ENCODE assay signal across 27 cellular contexts in the genomic region with DNA sequence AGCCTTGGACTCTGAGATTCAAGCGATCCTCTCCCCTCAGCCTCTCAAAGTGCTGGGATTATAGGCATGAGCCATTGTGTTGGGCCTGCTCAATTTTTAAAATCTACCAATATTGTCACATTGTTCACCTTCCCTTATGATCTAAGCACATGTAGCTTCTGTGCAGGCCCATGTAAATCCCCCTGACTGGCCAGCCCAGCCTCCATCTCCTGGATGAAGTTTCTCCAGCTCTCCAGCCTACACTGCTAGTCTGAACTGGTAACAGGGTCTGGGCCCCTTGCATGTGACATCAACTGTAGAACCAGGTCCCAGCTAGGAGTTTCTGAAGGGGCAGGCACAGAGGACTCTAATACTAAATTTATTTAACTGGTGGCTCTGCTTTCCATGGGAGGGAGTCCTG. TPM values are rescaled to one million over a fixed set of nuclear protein-coding genes. Genes with fewer than 3 reads are reported as not detected.
DNase-seq lines count a peak whose midpoint lies in the region; FAIRE-seq and TF ChIP-seq lines count a peak whose summit lies in the region.
"Had no signal": no experiment of that assay in that cellular context is flagged by ENCODE, and none has a peak within 500 bp of the region (broad histone marks: within the 10 kb centered on the region; RNA-seq: fewer than 3 reads in every experiment).

No MANE protein-coding gene starts in this region.

- no peaks in the 10 kb centered on the region for H3K9me3 Mint-ChIP-seq in T-helper 1 cell treated with Interleukin-12 subunit alpha and Interleukin-12 subunit beta and Interleukin-4 antibody, amounts not matched to agents 30 μg/mL and 1 μg/mL, for 36 hours
- H3K9me3 Mint-ChIP-seq in activated naive CD4-positive, alpha-beta T cell treated with anti-CD3 and anti-CD28 coated beads, Interleukin-2, amount 50 U/mL, for 24 hours = no peaks in the 10 kb centered on the region
- H3K9me3 Mint-ChIP-seq in dendritic cell treated with granulocyte-macrophage colony-stimulating factor and Interleukin-4, amounts not matched to agents 40 ng/mL and 50 ng/mL, for 4 days = no peaks in the 10 kb centered on the region
- no peaks in the 10 kb centered on the region for H3K9me3 Mint-ChIP-seq in progenitor cell of endocrine pancreas (ENCODE audit: low read depth)
- H3K9me3 Mint-ChIP-seq: stimulated activated naive CD8-positive, alpha-beta T cell treated with anti-CD3 and anti-CD28 coated beads, Interleukin-15, Interleukin-2, amounts not matched to agents 100 ng/mL and 50 ng/mL, for 24 hours had no signal

- H3K27ac Mint-ChIP-seq in T-helper 1 cell treated with Interleukin-12 subunit alpha and Interleukin-12 subunit beta and Interleukin-4 antibody, amounts not matched to agents 30 μg/mL and 1 μg/mL, for 36 hours = peak overlapping the region; percentile 71
- no peak overlapping the region for H3K27ac Mint-ChIP-seq in activated naive CD4-positive, alpha-beta T cell treated with anti-CD3 and anti-CD28 coated beads, Interleukin-2, amount 50 U/mL, for 24 hours
- peak overlapping the region; percentile 40 for H3K27ac Mint-ChIP-seq in dendritic cell treated with granulocyte-macrophage colony-stimulating factor and Interleukin-4, amounts not matched to agents 40 ng/mL and 50 ng/mL, for 4 days
- H3K27ac Mint-ChIP-seq in progenitor cell of endocrine pancreas = peak overlapping the region; percentile 49

- no peak for TF ChIP-seq CTCF in progenitor cell of endocrine pancreas (IDR thresholded peaks at IDR 0.05; ENCODE audit: unreplicated experiment)

- H3K36me3 Mint-ChIP-seq in T-helper 1 cell treated with Interleukin-12 subunit alpha and Interleukin-12 subunit beta and Interleukin-4 antibody, amounts not matched to agents 30 μg/mL and 1 μg/mL, for 36 hours (ENCODE audit: low read depth) = peaks cover 64% of the 10 kb centered on the region
- H3K36me3 Mint-ChIP-seq in activated naive CD4-positive, alpha-beta T cell treated with anti-CD3 and anti-CD28 coated beads, Interleukin-2, amount 50 U/mL, for 24 hours = peaks cover 12% of the 10 kb centered on the region
- peaks cover 96% of the 10 kb centered on the region for H3K36me3 Mint-ChIP-seq in dendritic cell treated with granulocyte-macrophage colony-stimulating factor and Interleukin-4, amounts not matched to agents 40 ng/mL and 50 ng/mL, for 4 days (ENCODE audit: low read depth)
- peaks cover 37% of the 10 kb centered on the region for H3K36me3 Mint-ChIP-seq in progenitor cell of endocrine pancreas (ENCODE audit: insufficient read depth)

- H3K27me3 Mint-ChIP-seq in T-helper 1 cell treated with Interleukin-12 subunit alpha and Interleukin-12 subunit beta and Interleukin-4 antibody, amounts not matched to agents 30 μg/mL and 1 μg/mL, for 36 hours (ENCODE audit: low read depth) = no peaks in the 10 kb centered on the region
- H3K27me3 Mint-ChIP-seq in activated naive CD4-positive, alpha-beta T cell treated with anti-CD3 and anti-CD28 coated beads, Interleukin-2, amount 50 U/mL, for 24 hours = no peaks in the 10 kb centered on the region
- H3K27me3 Mint-ChIP-seq in dendritic cell treated with granulocyte-macrophage colony-stimulating factor and Interleukin-4, amounts not matched to agents 40 ng/mL and 50 ng/mL, for 4 days = no peaks in the 10 kb centered on the region
- no peaks in the 10 kb centered on the region for H3K27me3 Mint-ChIP-seq in progenitor cell of endocrine pancreas
- H3K27me3 Mint-ChIP-seq: stimulated activated naive CD8-positive, alpha-beta T cell treated with anti-CD3 and anti-CD28 coated beads, Interleukin-15, Interleukin-2, amounts not matched to agents 100 ng/mL and 50 ng/mL, for 24 hours had no signal

- H3K4me1 Mint-ChIP-seq in T-helper 1 cell treated with Interleukin-12 subunit alpha and Interleukin-12 subunit beta and Interleukin-4 antibody, amounts not matched to agents 30 μg/mL and 1 μg/mL, for 36 hours (ENCODE audit: low read depth) = peaks cover 67% of the 10 kb centered on the region
- H3K4me1 Mint-ChIP-seq in activated naive CD4-positive, alpha-beta T cell treated with anti-CD3 and anti-CD28 coated beads, Interleukin-2, amount 50 U/mL, for 24 hours = peaks cover 34% of the 10 kb centered on the region
- H3K4me1 Mint-ChIP-seq in dendritic cell treated with granulocyte-macrophage colony-stimulating factor and Interleukin-4, amounts not matched to agents 40 ng/mL and 50 ng/mL, for 4 days (ENCODE audit: low read depth) = peaks cover 26% of the 10 kb centered on the region
- H3K4me1 Mint-ChIP-seq in progenitor cell of endocrine pancreas (ENCODE audit: low read depth) = no peaks in the 10 kb centered on the region

- DNase-seq in T-helper 1 cell (no peak), progenitor cell of endocrine pancreas (ENCODE audit: low spot score, unreplicated experiment) (no peak), NCI-H748 treated with DMSO at 0.1 percent for 48 hours (lab: John Stamatoyannopoulos, UW) (no peak), RCC 7860 (ENCODE audit: low spot score) (no peak)
- no peak for DNase-seq in activated naive CD4-positive, alpha-beta T cell treated with anti-CD3 and anti-CD28 coated beads, Interleukin-2, amount 50 U/mL, for 16 hours
- DNase-seq: activated CD4-positive, alpha-beta T cell treated with anti-CD3 and anti-CD28 coated beads for 4 hours; amygdala; Calu3; DMS79; effector CD4-positive, alpha-beta T cell; hippocampal formation; KG1; lower lobe of right lung; MG63; mucosa of descending colon; NCI-H1105; NCI-H187; NCI-H2171 treated with DMSO at 0.1 percent for 48 hours; NCI-H510A; OCI-M1; ovary had no signal

- intact Hi-C loops in dendritic cell treated with granulocyte-macrophage colony-stimulating factor and Interleukin-4, amounts not matched to agents 40 ng/mL and 50 ng/mL, for 4 days (cut with micrococcal nuclease) = loop anchor here (10.0 kb wide), 1 partner anchor 64 kb away; no protein-coding TSS in a partner anchor

- no peak for FAIRE-seq in RCC 7860 (lab: Jason Lieb, UNC)
- FAIRE-seq: G401.6, urothelium cell line had no signal

- peak overlapping the region; percentile 60 for H3K4me3 Mint-ChIP-seq in T-helper 1 cell treated with Interleukin-12 subunit alpha and Interleukin-12 subunit beta and Interleukin-4 antibody, amounts not matched to agents 30 μg/mL and 1 μg/mL, for 36 hours
- peak overlapping the region; percentile 15 for H3K4me3 Mint-ChIP-seq in activated naive CD4-positive, alpha-beta T cell treated with anti-CD3 and anti-CD28 coated beads, Interleukin-2, amount 50 U/mL, for 24 hours
- no peak overlapping the region for H3K4me3 Mint-ChIP-seq in dendritic cell treated with granulocyte-macrophage colony-stimulating factor and Interleukin-4, amounts not matched to agents 40 ng/mL and 50 ng/mL, for 4 days
- H3K4me3 Mint-ChIP-seq in progenitor cell of endocrine pancreas (ENCODE audit: low read depth) = no peak overlapping the region

RNA-seq across cellular contexts. Expression of gene YPEL1, which starts 32.8 kb away (rescaled TPM):
- 24.9 and 30.5 TPM in 2 replicates for total RNA-seq in progenitor cell of endocrine pancreas

Comparison
In these comparisons a context has a peak if more than half of its experiments do, and no peak if none do; other contexts are left out.
1. H3K4me3 Mint-ChIP-seq: peak in T-helper 1 cell treated with Interleukin-12 subunit alpha and Interleukin-12 subunit beta and Interleukin-4 antibody, amounts not matched to agents 30 μg/mL and 1 μg/mL, for 36 hours (single experiment) and activated naive CD4-positive, alpha-beta T cell treated with anti-CD3 and anti-CD28 coated beads, Interleukin-2, amount 50 U/mL, for 24 hours (single experiment); none in dendritic cell treated with granulocyte-macrophage colony-stimulating factor and Interleukin-4, amounts not matched to agents 40 ng/mL and 50 ng/mL, for 4 days (single experiment) and progenitor cell of endocrine pancreas (single experiment).